19 cellular contexts compared by ENCODE assay signal in the genomic region with DNA sequence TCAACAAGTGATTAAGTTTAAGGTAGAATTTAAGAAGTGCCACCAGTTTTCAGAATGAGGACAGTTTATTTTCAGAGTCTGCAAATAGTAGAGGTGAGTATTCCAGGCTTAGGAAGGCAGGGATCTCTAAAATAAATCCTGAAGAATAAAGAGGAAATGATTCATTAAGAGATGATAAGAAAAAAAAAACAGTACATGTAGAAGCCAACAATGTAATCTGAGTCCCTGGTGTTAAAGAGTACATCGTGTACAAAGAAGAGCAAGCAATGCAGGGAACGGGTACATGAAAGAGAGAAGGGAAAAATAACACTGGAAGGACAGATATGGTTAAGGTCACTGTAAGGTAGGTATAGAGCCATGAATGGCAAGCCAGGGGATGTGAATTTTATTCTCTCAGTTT.
DNase-seq lines count a peak whose midpoint lies in the region; ATAC-seq, FAIRE-seq and TF ChIP-seq lines count a peak whose summit lies in the region.
"Had no signal": no experiment of that assay in that cellular context is flagged by ENCODE, and none has a peak within 500 bp of the region (broad histone marks: within the 10 kb centered on the region; RNA-seq: fewer than 3 reads in every experiment).

No MANE protein-coding gene starts in this region.

- intact Hi-C loops in A673 (cut with micrococcal nuclease; ENCODE audit: unreplicated experiment) = no loop called here
- intact Hi-C loops in activated CD8-positive, alpha-beta T cell treated with anti-CD3 and anti-CD28 coated beads for 36 hours (cut with micrococcal nuclease) = no loop called here
- intact Hi-C loops in spleen (cut with DNase I; ENCODE audit: low total_unique reads) = no loop called here

- ATAC-seq in activated CD8-positive, alpha-beta T cell treated with anti-CD3 and anti-CD28 coated beads for 36 hours = no peak

- BruUV-seq in A673 (replicated peaks; lab: Mats Ljungman, UMichigan) = no TSS peak

- H3K27me3 ChIP-seq in A673 (replicated peaks; ENCODE audit: insufficient read depth, low read depth, low read length, poor library complexity) = no peaks in the 10 kb centered on the region
- H3K27me3 ChIP-seq in adipocyte (replicated peaks; ENCODE audit: control insufficient read depth, insufficient read depth, low read length) = no peaks in the 10 kb centered on the region
- H3K27me3 ChIP-seq in spleen (replicated peaks in 1 of 7) = no peaks in the 10 kb centered on the region

- 47 to 67% (median 57%) methylated on average over 2 of the region's 2 CpGs for WGBS in spleen, 5 donors

- no peaks in the 10 kb centered on the region for H3K4me1 Mint-ChIP-seq in activated CD8-positive, alpha-beta T cell treated with anti-CD3 and anti-CD28 coated beads for 36 hours (ENCODE audit: low read depth)
- H3K4me1 Mint-ChIP-seq: activated CD4-positive, alpha-beta memory T cell treated with anti-CD3 and anti-CD28 coated beads, Interleukin-2, amount 10 ng/mL, durations not matched to agents 7 days and 5 days; activated naive CD8-positive, alpha-beta T cell treated with anti-CD3 and anti-CD28 coated beads for 36 hours; naive B cell had no signal

- no peaks in the 10 kb centered on the region for H3K36me3 Mint-ChIP-seq in activated CD8-positive, alpha-beta T cell treated with anti-CD3 and anti-CD28 coated beads for 36 hours (ENCODE audit: low read depth)
- H3K36me3 Mint-ChIP-seq: activated naive CD8-positive, alpha-beta T cell treated with anti-CD3 and anti-CD28 coated beads for 36 hours; naive B cell had no signal

- no peak overlapping the region for H3K4me3 Mint-ChIP-seq in activated CD8-positive, alpha-beta T cell treated with anti-CD3 and anti-CD28 coated beads for 36 hours
- H3K4me3 Mint-ChIP-seq: activated CD4-positive, alpha-beta memory T cell treated with anti-CD3 and anti-CD28 coated beads, Interleukin-2, amount 10 ng/mL, durations not matched to agents 7 days and 5 days; activated naive CD8-positive, alpha-beta T cell treated with anti-CD3 and anti-CD28 coated beads for 36 hours; naive B cell had no signal

- no peaks in the 10 kb centered on the region for H3K36me3 ChIP-seq in A673 (ENCODE audit: insufficient read depth, low read length, poor library complexity, severe bottlenecking)
- H3K36me3 ChIP-seq in adipocyte (ENCODE audit: control insufficient read depth, insufficient read depth, low read length, severe bottlenecking) = no peaks in the 10 kb centered on the region
- no peaks in the 10 kb centered on the region for H3K36me3 ChIP-seq in spleen
- H3K36me3 ChIP-seq: WERI-Rb-1 had no signal

- H3K9me3 Mint-ChIP-seq in activated CD8-positive, alpha-beta T cell treated with anti-CD3 and anti-CD28 coated beads for 36 hours = peaks cover 8% of the 10 kb centered on the region
- H3K9me3 Mint-ChIP-seq: naive B cell had no signal

- CTCF ChIA-PET in A673 (lab: Charles Lee) = no interaction called here
- CTCF ChIA-PET in activated CD8-positive, alpha-beta T cell treated with anti-CD3 and anti-CD28 coated beads for 36 hours (lab: Charles Lee) = no interaction called here

- H3K27me3 Mint-ChIP-seq in activated CD8-positive, alpha-beta T cell treated with anti-CD3 and anti-CD28 coated beads for 36 hours = no peaks in the 10 kb centered on the region
- H3K27me3 Mint-ChIP-seq: activated CD4-positive, alpha-beta memory T cell treated with anti-CD3 and anti-CD28 coated beads, Interleukin-2, amount 10 ng/mL, durations not matched to agents 7 days and 5 days; activated naive CD8-positive, alpha-beta T cell treated with anti-CD3 and anti-CD28 coated beads for 36 hours; naive B cell had no signal

- no peak overlapping the region for H3K27ac Mint-ChIP-seq in activated CD8-positive, alpha-beta T cell treated with anti-CD3 and anti-CD28 coated beads for 36 hours
- H3K27ac Mint-ChIP-seq: activated CD4-positive, alpha-beta memory T cell treated with anti-CD3 and anti-CD28 coated beads, Interleukin-2, amount 10 ng/mL, durations not matched to agents 7 days and 5 days; activated naive CD8-positive, alpha-beta T cell treated with anti-CD3 and anti-CD28 coated beads for 36 hours; naive B cell had no signal

- DNase-seq in A673 (ENCODE audit: low spot score) (peak; percentile 3), HTR-8/SVneo (ENCODE audit: insufficient read length, low spot score) (no peak), adipocyte (ENCODE audit: low read depth) (peak; percentile 63), fibroblast of pulmonary artery (ENCODE audit: low read depth) (peak; percentile 81), NCI-H2196 (lab: John Stamatoyannopoulos, UW; ENCODE audit: unreplicated experiment) (no peak), SIG-M5 (lab: John Stamatoyannopoulos, UW) (no peak), spleen (no peak)
- DNase-seq in activated CD8-positive, alpha-beta T cell treated with anti-CD3 and anti-CD28 coated beads for 36 hours = no peak
- DNase-seq: activated CD4-positive, alpha-beta memory T cell treated with anti-CD3 and anti-CD28 coated beads, Interleukin-2, amount 10 ng/mL, durations not matched to agents 7 days and 5 days; activated naive CD8-positive, alpha-beta T cell treated with anti-CD3 and anti-CD28 coated beads for 36 hours; activated T-cell treated with anti-CD3 and anti-CD28 coated beads, Interleukin-2, amount 50 U/mL, for 48 hours; cerebellar nuclear complex; GDM1; naive B cell; NCI-H1930; WERI-Rb-1 had no signal

- TF ChIP-seq POLR2A in spleen (IDR thresholded peaks at IDR 0.05) = no peak

- H3K27ac ChIP-seq in A673 (ENCODE audit: low read depth, low read length, poor library complexity, severe bottlenecking) (no peak overlapping the region), spleen (no peak overlapping the region)
- H3K27ac ChIP-seq: parathyroid adenoma, WERI-Rb-1 had no signal

- POLR2A ChIA-PET in A673 (lab: Charles Lee; ENCODE audit: low non-redundant PET) = no interaction called here
- POLR2A ChIA-PET in activated CD8-positive, alpha-beta T cell treated with anti-CD3 and anti-CD28 coated beads for 36 hours (lab: Charles Lee) = no interaction called here

- FAIRE-seq in HTR-8/SVneo (lab: Jason Lieb, UNC) = peak; percentile 84
- FAIRE-seq: GM12891 had no signal

- H3K9me3 ChIP-seq in A673 (ENCODE audit: low read depth, low read length, poor library complexity, severe bottlenecking) = no peaks in the 10 kb centered on the region
- H3K9me3 ChIP-seq in adipocyte (ENCODE audit: control insufficient read depth, low read length) = no peaks in the 10 kb centered on the region
- no peaks in the 10 kb centered on the region for H3K9me3 ChIP-seq in spleen

- no peak overlapping the region for H3K4me3 ChIP-seq in A673 (ENCODE audit: low read depth, low read length, poor library complexity, severe bottlenecking)
- no peak overlapping the region for H3K4me3 ChIP-seq in adipocyte (ENCODE audit: low read length)
- peak overlapping the region; percentile 9 for H3K4me3 ChIP-seq in fibroblast of pulmonary artery (replicated peaks; ENCODE audit: low read depth, low read length)
- no peak overlapping the region for H3K4me3 ChIP-seq in spleen
- H3K4me3 ChIP-seq: lung had no signal

- no peak overlapping the region for H3K9ac ChIP-seq in adipocyte (ENCODE audit: low read length)
- H3K9ac ChIP-seq: parathyroid adenoma had no signal

- H3K4me1 ChIP-seq in A673 (ENCODE audit: insufficient read depth, low read length, poor library complexity, severe bottlenecking) = no peaks in the 10 kb centered on the region
- H3K4me1 ChIP-seq in adipocyte (ENCODE audit: control insufficient read depth, insufficient read depth, low read length) = peaks cover 21% of the 10 kb centered on the region
- no peaks in the 10 kb centered on the region for H3K4me1 ChIP-seq in spleen
- H3K4me1 ChIP-seq: parathyroid adenoma had no signal

- no peak for TF ChIP-seq CTCF in A673 (conservative IDR thresholded peaks at IDR 0.05; ENCODE audit: low read depth, low read length)
- TF ChIP-seq CTCF in fibroblast of pulmonary artery (IDR thresholded peaks at IDR 0.05; ENCODE audit: low read length, missing control alignments) = no peak
- no peak for TF ChIP-seq CTCF in activated CD8-positive, alpha-beta T cell treated with anti-CD3 and anti-CD28 coated beads for 36 hours (IDR thresholded peaks at IDR 0.05)
- no peak for TF ChIP-seq CTCF in spleen (IDR thresholded peaks at IDR 0.05 in 8 of 11, conservative IDR thresholded peaks at IDR 0.05 in 3 of 11)

Comparison
In these comparisons a context has a peak if more than half of its experiments do, and no peak if none do; other contexts are left out.
1. DNase-seq: peak in A673 (single experiment), adipocyte (single experiment) and fibroblast of pulmonary artery (single experiment); none in HTR-8/SVneo (single experiment), NCI-H2196 (single experiment), SIG-M5 (single experiment), activated CD8-positive, alpha-beta T cell treated with anti-CD3 and anti-CD28 coated beads for 36 hours (single experiment) and spleen (single experiment).